Comparison of ENCODE assay signal across 1 cellular context in genomic region chr22:40636380-40637180, GRCh38.
TF ChIP-seq lines count a peak whose summit lies in the region.

TSS of gene MRTFA (minus strand) at chr22:40636719.

TF ChIP-seq in liver, 16 proteins besides CTCF, POLR2A, EP300 and RAD21 (continued from another document):
- TF ChIP-seq JUND (IDR thresholded peaks at IDR 0.05) (peak; percentile 98 to 99), FOXA1 (IDR thresholded peaks at IDR 0.05) (no peak), GABPA (IDR thresholded peaks at IDR 0.05 in 1 of 2, conservative IDR thresholded peaks at IDR 0.05 in 1 of 2) (peak; percentile 71 to 93), ATF3 (IDR thresholded peaks at IDR 0.05) (peak; percentile 91), TAF1 (conservative IDR thresholded peaks at IDR 0.05) (peak; percentile 69), MAX (IDR thresholded peaks at IDR 0.05) (peak; percentile 94), NR2F2 (IDR thresholded peaks at IDR 0.05) (peak; percentile 64)
